ENCODE assay signal across 8 cellular contexts in the genomic region with DNA sequence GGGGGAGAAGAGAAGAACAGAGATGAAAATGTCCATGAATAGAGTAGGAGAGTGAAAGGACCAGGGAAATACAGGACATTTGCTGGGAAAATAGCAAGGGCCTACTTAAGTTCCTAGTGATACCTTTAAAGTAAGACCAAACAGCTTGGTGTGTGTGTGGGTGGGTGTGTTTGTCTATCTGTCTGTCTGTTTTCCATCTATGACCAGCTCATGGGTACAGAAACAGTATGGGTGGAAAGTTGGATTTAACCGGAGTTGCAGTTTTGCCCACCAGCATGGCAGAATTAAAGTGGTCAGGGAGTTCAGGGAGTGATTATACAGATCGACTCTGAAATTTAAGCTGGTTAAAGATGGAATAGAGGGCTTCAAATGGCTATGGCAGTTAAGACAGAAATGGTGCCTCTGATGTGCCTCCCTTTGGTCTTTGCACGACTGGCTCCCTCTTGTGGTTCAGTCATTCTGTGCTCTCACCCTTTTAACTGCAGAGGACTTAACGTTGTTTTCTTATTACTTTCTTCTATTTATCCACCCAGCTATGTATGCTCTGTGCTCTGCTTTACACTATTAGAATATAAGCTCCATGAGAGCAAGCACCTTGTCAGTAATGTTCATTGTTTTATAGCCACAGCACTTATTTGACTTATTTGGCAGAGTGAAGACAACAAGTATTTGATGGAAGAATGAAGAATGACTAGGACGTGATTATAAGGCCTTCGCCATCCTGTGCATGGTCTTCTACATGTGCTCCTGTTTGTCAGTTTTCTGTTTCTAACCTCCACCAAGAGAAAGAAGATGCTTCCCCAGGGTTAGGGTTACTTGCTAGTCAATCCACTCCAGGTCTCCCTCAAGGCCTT.
DNase-seq lines count a peak whose midpoint lies in the region; FAIRE-seq and TF ChIP-seq lines count a peak whose summit lies in the region.

No MANE protein-coding gene starts in this region.

- H3K27ac Mint-ChIP-seq in astrocyte (ENCODE audit: unreplicated experiment) = no peak overlapping the region
- H3K27ac Mint-ChIP-seq in mesothelial cell of epicardium = no peak overlapping the region

- peak; percentile 9 for FAIRE-seq in astrocyte (lab: Jason Lieb, UNC)

- H3K4me3 ChIP-seq in HFF-Myc (replicated peaks; ENCODE audit: low read depth, low read length) = no peak overlapping the region
- no peak overlapping the region for H3K4me3 ChIP-seq in astrocyte (ENCODE audit: insufficient read depth, low read depth, low read length)
- H3K4me3 ChIP-seq in hepatocyte = no peak overlapping the region

- H3K4me3 Mint-ChIP-seq in astrocyte (ENCODE audit: unreplicated experiment) (no peak overlapping the region), mesothelial cell of epicardium (no peak overlapping the region)

- no peaks in the 10 kb centered on the region for H3K4me1 ChIP-seq in astrocyte (ENCODE audit: insufficient read depth, low read length)
- no peaks in the 10 kb centered on the region for H3K4me1 ChIP-seq in hepatocyte (ENCODE audit: insufficient read depth)

- no peaks in the 10 kb centered on the region for H3K79me2 ChIP-seq in astrocyte (ENCODE audit: insufficient read depth, low read length)
- H3K79me2 ChIP-seq in hepatocyte = no peaks in the 10 kb centered on the region

- no peak overlapping the region for H2AFZ ChIP-seq in astrocyte (ENCODE audit: low read depth, low read length)
- no peak overlapping the region for H2AFZ ChIP-seq in hepatocyte

- no peak overlapping the region for H3K27ac ChIP-seq in astrocyte (ENCODE audit: low read depth, low read length)
- no peak overlapping the region for H3K27ac ChIP-seq in hepatocyte

- peak; percentile 77 for TF ChIP-seq CTCF in HFF-Myc (IDR thresholded peaks at IDR 0.05; ENCODE audit: low read depth, low read length, missing control alignments)
- peak; percentile 61 for TF ChIP-seq CTCF in astrocyte (IDR thresholded peaks at IDR 0.05; ENCODE audit: insufficient read depth, low read depth, low read length)
- TF ChIP-seq CTCF in hepatocyte (IDR thresholded peaks at IDR 0.05; ENCODE audit: poor library complexity) = peak; percentile 56
- no peak for TF ChIP-seq CTCF in mesothelial cell of epicardium (IDR thresholded peaks at IDR 0.05; ENCODE audit: unreplicated experiment)

- no peaks in the 10 kb centered on the region for H3K9me2 ChIP-seq in hepatocyte (replicated peaks; ENCODE audit: insufficient read depth)

- H3K36me3 ChIP-seq in astrocyte (ENCODE audit: insufficient read depth, low read length) (no peaks in the 10 kb centered on the region), hepatocyte (replicated peaks; ENCODE audit: insufficient read depth, low read depth) (no peaks in the 10 kb centered on the region)

- 60% methylated on average over 6 of the region's 6 CpGs for WGBS in hepatocyte (ENCODE audit: low lambda C conversion rate, missing lambda C conversion rate)

- H3K4me2 ChIP-seq in astrocyte (ENCODE audit: low read length) (no peak overlapping the region), hepatocyte (no peak overlapping the region)

- H3K9me3 Mint-ChIP-seq in astrocyte (ENCODE audit: unreplicated experiment) = peaks cover 2% of the 10 kb centered on the region
- no peaks in the 10 kb centered on the region for H3K9me3 Mint-ChIP-seq in mesothelial cell of epicardium

- H3K9ac ChIP-seq in astrocyte (ENCODE audit: low read length) = no peak overlapping the region

- H3K27me3 ChIP-seq in astrocyte (ENCODE audit: insufficient read depth, low read length) = peaks cover 3% of the 10 kb centered on the region
- peaks cover 9% of the 10 kb centered on the region for H3K27me3 ChIP-seq in hepatocyte

- H3K36me3 Mint-ChIP-seq in astrocyte (ENCODE audit: low read depth, unreplicated experiment) = peaks cover 1% of the 10 kb centered on the region
- H3K36me3 Mint-ChIP-seq in mesothelial cell of epicardium = no peaks in the 10 kb centered on the region

- no peaks in the 10 kb centered on the region for H3K9me3 ChIP-seq in astrocyte (ENCODE audit: insufficient read depth, low read depth, low read length)
- no peaks in the 10 kb centered on the region for H3K9me3 ChIP-seq in hepatocyte (ENCODE audit: low read depth)

- no peaks in the 10 kb centered on the region for H3K4me1 Mint-ChIP-seq in astrocyte (ENCODE audit: low read depth, unreplicated experiment)
- peaks cover 3% of the 10 kb centered on the region for H3K4me1 Mint-ChIP-seq in mesothelial cell of epicardium

- peaks cover 10% of the 10 kb centered on the region for H3K27me3 Mint-ChIP-seq in astrocyte (ENCODE audit: low read depth, unreplicated experiment)
- peaks cover 19% of the 10 kb centered on the region for H3K27me3 Mint-ChIP-seq in mesothelial cell of epicardium (ENCODE audit: low read depth)

- H4K20me1 ChIP-seq in astrocyte (ENCODE audit: insufficient read depth, low read length) (no peaks in the 10 kb centered on the region), hepatocyte (ENCODE audit: insufficient read depth, poor library complexity, severe bottlenecking) (no peaks in the 10 kb centered on the region)

- DNase-seq in GM03348 (ENCODE audit: low spot score) = peak; percentile 76
- DNase-seq in HFF-Myc (ENCODE audit: extremely low read depth, low read depth) = peak; percentile 43
- DNase-seq in NCI-H1436 (lab: John Stamatoyannopoulos, UW) = peak; percentile 31
- DNase-seq in T-helper 2 cell = peak; percentile 23 to 84 (median 47)
- peak; percentile 24 for DNase-seq in astrocyte (ENCODE audit: low read depth)
- DNase-seq in hepatocyte (ENCODE audit: low spot score) = peak; percentile 51
- peak; percentile 20 to 62 for DNase-seq in stimulated activated CD4-positive, alpha-beta T cell treated with anti-CD3 and anti-CD28 coated beads, Interleukin-1b, Interleukin-23, amount 100 ng/mL, for 4 hours (ENCODE audit: low read depth in 2 of 2)
- no peak for DNase-seq in mesothelial cell of epicardium (ENCODE audit: low spot score in 2 of 2, unreplicated experiment in 2 of 2)

Comparison
In these comparisons a context has a peak if more than half of its experiments do, and no peak if none do; other contexts are left out.
1. DNase-seq: peak in GM03348 (single experiment), HFF-Myc (single experiment), NCI-H1436 (single experiment), T-helper 2 cell (5 of 5), astrocyte (single experiment), hepatocyte (single experiment) and stimulated activated CD4-positive, alpha-beta T cell treated with anti-CD3 and anti-CD28 coated beads, Interleukin-1b, Interleukin-23, amount 100 ng/mL, for 4 hours (2 of 2); none in mesothelial cell of epicardium (0 of 2).